ENCODE assay signal across 13 cellular contexts in genomic region chr5:55650391-55650790, GRCh38.
DNase-seq lines count a peak whose midpoint lies in the region; ATAC-seq and TF ChIP-seq lines count a peak whose summit lies in the region.
"Had no signal": no experiment of that assay in that cellular context is flagged by ENCODE, and none has a peak within 500 bp of the region (broad histone marks: within the 10 kb centered on the region; RNA-seq: fewer than 3 reads in every experiment).

No MANE protein-coding gene starts in this region.

- H3K4me3 ChIP-seq in choroid plexus epithelial cell (ENCODE audit: low read depth, low read length): no peak overlapping the region
- H3K4me3 ChIP-seq: left lung, transverse colon had no signal

- no peak overlapping the region for H3K4me3 Mint-ChIP-seq in activated naive CD4-positive, alpha-beta T cell treated with anti-CD3 and anti-CD28 coated beads, Interleukin-2, amount 10 ng/mL, durations not matched to agents 7 days and 5 days
- peak overlapping the region; percentile 30 to 32 for H3K4me3 Mint-ChIP-seq in stimulated activated naive CD8-positive, alpha-beta T cell treated with anti-CD3 and anti-CD28 coated beads, Interleukin-15, amount 100 ng/mL, for 72 hours

- peaks cover 33% of the 10 kb centered on the region for H3K4me1 Mint-ChIP-seq in activated naive CD4-positive, alpha-beta T cell treated with anti-CD3 and anti-CD28 coated beads, Interleukin-2, amount 10 ng/mL, durations not matched to agents 7 days and 5 days
- H3K4me1 Mint-ChIP-seq in stimulated activated naive CD8-positive, alpha-beta T cell treated with anti-CD3 and anti-CD28 coated beads, Interleukin-15, amount 100 ng/mL, for 72 hours: peaks cover 27% of the 10 kb centered on the region

- CTCF ChIA-PET in activated naive CD4-positive, alpha-beta T cell treated with anti-CD3 and anti-CD28 coated beads, Interleukin-2, amount 10 ng/mL, durations not matched to agents 7 days and 5 days (lab: Charles Lee): no interaction called here

- no peak for TF ChIP-seq CTCF in choroid plexus epithelial cell (conservative IDR thresholded peaks at IDR 0.05; ENCODE audit: low read depth, low read length)

- no peaks in the 10 kb centered on the region for H3K9me3 Mint-ChIP-seq in activated naive CD4-positive, alpha-beta T cell treated with anti-CD3 and anti-CD28 coated beads, Interleukin-2, amount 10 ng/mL, durations not matched to agents 7 days and 5 days
- H3K9me3 Mint-ChIP-seq in stimulated activated naive CD8-positive, alpha-beta T cell treated with anti-CD3 and anti-CD28 coated beads, Interleukin-15, amount 100 ng/mL, for 72 hours: no peaks in the 10 kb centered on the region

- H3K27ac Mint-ChIP-seq in activated naive CD4-positive, alpha-beta T cell treated with anti-CD3 and anti-CD28 coated beads, Interleukin-2, amount 10 ng/mL, durations not matched to agents 7 days and 5 days: peak overlapping the region; percentile 79
- H3K27ac Mint-ChIP-seq in stimulated activated naive CD8-positive, alpha-beta T cell treated with anti-CD3 and anti-CD28 coated beads, Interleukin-15, amount 100 ng/mL, for 72 hours: peak overlapping the region in 1 of 2 donors; percentile 5

- H3K27me3 Mint-ChIP-seq in activated naive CD4-positive, alpha-beta T cell treated with anti-CD3 and anti-CD28 coated beads, Interleukin-2, amount 10 ng/mL, durations not matched to agents 7 days and 5 days: no peaks in the 10 kb centered on the region
- no peaks in the 10 kb centered on the region for H3K27me3 Mint-ChIP-seq in stimulated activated naive CD8-positive, alpha-beta T cell treated with anti-CD3 and anti-CD28 coated beads, Interleukin-15, amount 100 ng/mL, for 72 hours

- DNase-seq in activated naive CD4-positive, alpha-beta T cell treated with anti-CD3 and anti-CD28 coated beads, Interleukin-2, amount 10 ng/mL, durations not matched to agents 7 days and 5 days: no peak
- DNase-seq in activated naive CD4-positive, alpha-beta T cell treated with anti-CD3 and anti-CD28 coated beads, Interleukin-2, amount 50 U/mL, for 16 hours: no peak
- DNase-seq in RPMI8226 (peak; percentile 41), choroid plexus epithelial cell (ENCODE audit: low read depth) (peak; percentile 74), NCI-H187 treated with DMSO at 0.1 percent for 48 hours (lab: John Stamatoyannopoulos, UW) (no peak), NCI-H345 (lab: John Stamatoyannopoulos, UW) (no peak)
- DNase-seq in stimulated activated naive CD8-positive, alpha-beta T cell treated with anti-CD3 and anti-CD28 coated beads, Interleukin-15, amount 100 ng/mL, for 72 hours: peak; percentile 4 to 16
- DNase-seq: activated CD4-positive, alpha-beta T cell treated with anti-CD3 and anti-CD28 coated beads, Interleukin-2, amount 50 U/mL, for 4 hours; foreskin keratinocyte; left lung; NCI-H187; transverse colon had no signal

- H3K36me3 Mint-ChIP-seq in activated naive CD4-positive, alpha-beta T cell treated with anti-CD3 and anti-CD28 coated beads, Interleukin-2, amount 10 ng/mL, durations not matched to agents 7 days and 5 days: peaks cover 36% of the 10 kb centered on the region

- peak; percentile 99 for ATAC-seq in stimulated activated naive CD8-positive, alpha-beta T cell treated with anti-CD3 and anti-CD28 coated beads, Interleukin-15, amount 100 ng/mL, for 72 hours
- no peak for ATAC-seq in HG03280 (IDR thresholded peaks at IDR 0.05; ENCODE audit: unreplicated experiment)
- ATAC-seq: foreskin keratinocyte, left lung had no signal

Comparison
In these comparisons a context has a peak if more than half of its experiments do, and no peak if none do; other contexts are left out.
1. DNase-seq: peak in RPMI8226 (single experiment), choroid plexus epithelial cell (single experiment) and stimulated activated naive CD8-positive, alpha-beta T cell treated with anti-CD3 and anti-CD28 coated beads, Interleukin-15, amount 100 ng/mL, for 72 hours (2 of 2); none in activated naive CD4-positive, alpha-beta T cell treated with anti-CD3 and anti-CD28 coated beads, Interleukin-2, amount 10 ng/mL, durations not matched to agents 7 days and 5 days (single experiment), activated naive CD4-positive, alpha-beta T cell treated with anti-CD3 and anti-CD28 coated beads, Interleukin-2, amount 50 U/mL, for 16 hours (single experiment), NCI-H187 treated with DMSO at 0.1 percent for 48 hours (single experiment) and NCI-H345 (single experiment).